7 cellular contexts compared by ENCODE assay signal in the genomic region with DNA sequence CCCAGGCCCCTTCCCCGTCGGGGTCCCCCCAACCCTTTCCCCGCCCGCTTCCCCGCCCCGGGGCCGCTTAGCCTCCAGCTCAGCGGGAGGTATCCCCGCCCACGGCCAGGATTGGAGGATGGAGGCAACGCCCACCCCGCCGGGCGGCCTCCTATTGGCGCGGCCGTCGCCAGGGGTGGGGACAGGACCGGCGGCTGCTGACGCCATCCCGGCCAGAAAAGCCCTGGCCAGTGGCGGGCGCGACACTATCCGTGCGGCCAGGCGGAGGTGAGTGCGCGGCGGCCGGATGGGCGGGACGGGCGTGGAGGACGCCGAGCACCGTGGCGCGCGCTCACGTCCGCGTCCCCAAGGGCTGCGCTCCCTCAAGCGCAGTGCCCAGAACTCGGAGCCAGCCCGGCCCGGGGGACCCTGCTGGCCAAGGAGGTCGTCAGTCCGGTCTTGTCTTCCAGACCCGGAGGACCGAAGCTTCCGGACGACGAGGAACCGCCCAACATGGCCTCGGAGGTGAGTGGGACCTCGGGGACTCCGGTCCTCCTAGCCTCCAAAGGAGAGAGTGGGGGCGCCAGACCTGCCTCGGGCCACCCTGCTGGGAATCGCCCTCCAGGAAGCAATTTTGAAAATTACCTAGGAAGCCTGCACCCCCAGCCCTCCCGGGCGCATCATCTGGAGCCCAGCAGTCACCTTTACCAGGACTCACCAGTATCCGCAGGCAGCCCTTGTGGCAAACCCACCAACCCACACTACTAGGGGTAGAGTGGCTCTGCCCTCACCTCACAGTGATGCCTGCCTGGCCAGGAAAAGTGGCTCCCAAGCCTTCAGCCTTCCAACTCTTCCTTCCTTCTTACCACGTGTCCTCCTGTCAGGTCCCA. TPM values are rescaled to one million over a fixed set of nuclear protein-coding genes. Genes with fewer than 3 reads are reported as not detected.
A peak's percentile ranks its signal among the peaks of the same experiment; 100 is the strongest.
DNase-seq lines count a peak whose midpoint lies in the region; ATAC-seq, FAIRE-seq and TF ChIP-seq lines count a peak whose summit lies in the region.

A gene (plus strand): TSS at position 230 of the 869 bp plus-strand sequence. CDS start 263 bp downstream, at position 493.

- peak within 1 kb of the TSS; percentile 71 for H3K4me2 ChIP-seq in hepatocyte

- no peaks in the 10 kb centered on the region for H3K36me3 ChIP-seq in hepatocyte (replicated peaks; ENCODE audit: insufficient read depth, low read depth)

- peak within 1 kb of the TSS; percentile 95 for H3K27ac ChIP-seq in hepatocyte

- peak within 1 kb of the TSS; percentile 65 for H3K4me3 ChIP-seq in hepatocyte

- no peaks in the 10 kb centered on the region for H3K27me3 ChIP-seq in hepatocyte

- DNase-seq in GM18507 (ENCODE audit: extremely low spot score, insufficient read length, low read depth) (peak; percentile 99), NCI-H2029 treated with DMSO at 0.1 percent for 48 hours (lab: John Stamatoyannopoulos, UW) (peak; percentile 64), T1000 (lab: John Stamatoyannopoulos, UW) (peak; percentile 73), astrocyte of the hippocampus (ENCODE audit: low read depth, low spot score) (peak; percentile 97), hepatocyte (ENCODE audit: low spot score) (peak; percentile 98), retina (peak; percentile 95)

- TF ChIP-seq CTCF in hepatocyte (IDR thresholded peaks at IDR 0.05; ENCODE audit: poor library complexity): no peak

- WGBS in hepatocyte (ENCODE audit: low lambda C conversion rate, missing lambda C conversion rate): 2% methylated on average over 44 of the region's 67 CpGs

- peak within 1 kb of the TSS; percentile 68 for H2AFZ ChIP-seq in hepatocyte

- H4K20me1 ChIP-seq in hepatocyte (ENCODE audit: insufficient read depth, poor library complexity, severe bottlenecking): no peaks in the 10 kb centered on the region

- H3K9me3 ChIP-seq in hepatocyte (ENCODE audit: low read depth): no peaks in the 10 kb centered on the region

- peak; percentile 94 for ATAC-seq in HG02943 (IDR thresholded peaks at IDR 0.05; ENCODE audit: low read depth, unreplicated experiment)

- FAIRE-seq in GM18507 (lab: Jason Lieb, UNC): peak; percentile 88

- H3K9me2 ChIP-seq in hepatocyte (replicated peaks; ENCODE audit: insufficient read depth): no peaks in the 10 kb centered on the region

- H3K4me1 ChIP-seq in hepatocyte (ENCODE audit: insufficient read depth): peaks cover 12% of the 10 kb centered on the region

- peaks cover 37% of the 10 kb centered on the region for H3K79me2 ChIP-seq in hepatocyte

RNA-seq across cellular contexts. Expression of the gene that starts here (rescaled TPM):
- total RNA-seq in hepatocyte: 83.7 and 98.5 TPM in 2 replicates
- 101 and 109 TPM in 2 replicates for polyA plus RNA-seq in hepatocyte

Comparison
In these comparisons a context has a peak if more than half of its experiments do, and no peak if none do; other contexts are left out.
1. Peak in every context shown above with its lines: DNase-seq, ATAC-seq, H3K4me3 ChIP-seq and H3K27ac ChIP-seq.